Comparison of ENCODE assay signal across 1 cellular context in genomic region chr6:56372621-56373020, GRCh38.
TF ChIP-seq lines count a peak whose summit lies in the region.

No MANE protein-coding gene starts in this region.

TF ChIP-seq in SK-N-SH treated with all-trans-retinoic acid at 6 μM for 48 hours, 23 proteins besides CTCF, POLR2A, EP300 and RAD21 (continued from another document):
- TF ChIP-seq TSHZ2 (CRISPR knock-in tag; IDR thresholded peaks at IDR 0.05) = no peak
- TF ChIP-seq ZC3H10 (CRISPR knock-in tag; IDR thresholded peaks at IDR 0.05) = no peak
- TF ChIP-seq, protein P1, sequence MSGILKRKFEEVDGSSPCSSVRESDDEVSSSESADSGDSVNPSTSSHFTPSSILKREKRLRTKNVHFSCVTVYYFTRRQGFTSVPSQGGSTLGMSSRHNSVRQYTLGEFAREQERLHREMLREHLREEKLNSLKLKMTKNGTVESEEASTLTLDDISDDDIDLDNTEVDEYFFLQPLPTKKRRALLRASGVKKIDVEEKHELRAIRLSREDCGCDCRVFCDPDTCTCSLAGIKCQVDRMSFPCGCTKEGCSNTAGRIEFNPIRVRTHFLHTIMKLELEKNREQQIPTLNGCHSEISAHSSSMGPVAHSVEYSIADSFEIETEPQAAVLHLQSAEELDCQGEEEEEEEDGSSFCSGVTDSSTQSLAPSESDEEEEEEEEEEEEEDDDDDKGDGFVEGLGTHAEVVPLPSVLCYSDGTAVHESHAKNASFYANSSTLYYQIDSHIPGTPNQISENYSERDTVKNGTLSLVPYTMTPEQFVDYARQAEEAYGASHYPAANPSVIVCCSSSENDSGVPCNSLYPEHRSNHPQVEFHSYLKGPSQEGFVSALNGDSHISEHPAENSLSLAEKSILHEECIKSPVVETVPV (CRISPR knock-in tag; IDR thresholded peaks at IDR 0.05) = no peak
- TF ChIP-seq GLIS3 (CRISPR knock-in tag; IDR thresholded peaks at IDR 0.05) = no peak
- no peak for TF ChIP-seq OSR1 (CRISPR knock-in tag; IDR thresholded peaks at IDR 0.05)
- TF ChIP-seq ARNTL (CRISPR knock-in tag; IDR thresholded peaks at IDR 0.05; ENCODE audit: borderline replicate concordance, low read depth) = no peak
- TF ChIP-seq ZFP30 (CRISPR knock-in tag; IDR thresholded peaks at IDR 0.05) = no peak
- no peak for TF ChIP-seq ISL1 (CRISPR knock-in tag; IDR thresholded peaks at IDR 0.05)
- no peak for TF ChIP-seq ZNF8 (CRISPR knock-in tag; IDR thresholded peaks at IDR 0.05)
- TF ChIP-seq PATZ1 (CRISPR knock-in tag; IDR thresholded peaks at IDR 0.05; ENCODE audit: borderline replicate concordance) = no peak
- TF ChIP-seq, protein P2, sequence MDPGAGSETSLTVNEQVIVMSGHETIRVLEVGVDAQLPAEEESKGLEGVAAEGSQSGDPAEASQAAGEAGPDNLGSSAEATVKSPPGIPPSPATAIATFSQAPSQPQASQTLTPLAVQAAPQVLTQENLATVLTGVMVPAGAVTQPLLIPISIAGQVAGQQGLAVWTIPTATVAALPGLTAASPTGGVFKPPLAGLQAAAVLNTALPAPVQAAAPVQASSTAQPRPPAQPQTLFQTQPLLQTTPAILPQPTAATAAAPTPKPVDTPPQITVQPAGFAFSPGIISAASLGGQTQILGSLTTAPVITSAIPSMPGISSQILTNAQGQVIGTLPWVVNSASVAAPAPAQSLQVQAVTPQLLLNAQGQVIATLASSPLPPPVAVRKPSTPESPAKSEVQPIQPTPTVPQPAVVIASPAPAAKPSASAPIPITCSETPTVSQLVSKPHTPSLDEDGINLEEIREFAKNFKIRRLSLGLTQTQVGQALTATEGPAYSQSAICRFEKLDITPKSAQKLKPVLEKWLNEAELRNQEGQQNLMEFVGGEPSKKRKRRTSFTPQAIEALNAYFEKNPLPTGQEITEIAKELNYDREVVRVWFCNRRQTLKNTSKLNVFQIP (CRISPR knock-in tag; IDR thresholded peaks at IDR 0.05; ENCODE audit: borderline replicate concordance, low read depth) = no peak
- TF ChIP-seq CSDC2 (CRISPR knock-in tag; IDR thresholded peaks at IDR 0.05) = no peak
